ENCODE assay signal across 11 cellular contexts in genomic region chr19:33248954-33249613, GRCh38. TPM values are rescaled to one million over a fixed set of nuclear protein-coding genes. Genes with fewer than 3 reads are reported as not detected.
DNase-seq lines count a peak whose midpoint lies in the region; ATAC-seq and TF ChIP-seq lines count a peak whose summit lies in the region.
"Had no signal": no experiment of that assay in that cellular context is flagged by ENCODE, and none has a peak within 500 bp of the region (broad histone marks: within the 10 kb centered on the region; RNA-seq: fewer than 3 reads in every experiment).

No MANE protein-coding gene starts in this region.

- peak; percentile 73 for ATAC-seq in Right ventricle myocardium superior (ENCODE audit: poor library complexity)
- peak; percentile 48 for ATAC-seq in RWPE2 (ENCODE audit: low read depth)
- no peak for ATAC-seq in HG03108 (IDR thresholded peaks at IDR 0.05; ENCODE audit: unreplicated experiment)

- H3K4me1 ChIP-seq in left ventricle myocardium inferior (no peaks in the 10 kb centered on the region), RWPE2 (ENCODE audit: insufficient read depth, poor library complexity, severe bottlenecking) (no peaks in the 10 kb centered on the region)

- DNase-seq in Right ventricle myocardium superior, result peak; percentile 68
- DNase-seq in left ventricle myocardium inferior, result no peak
- no peak for DNase-seq in RWPE2 (ENCODE audit: low spot score)
- peak; percentile 21 for DNase-seq in left kidney (ENCODE audit: low read depth, low spot score)
- DNase-seq in activated naive CD4-positive, alpha-beta T cell (lab: John Stamatoyannopoulos, UW), result no peak
- no peak for DNase-seq in activated CD4-positive, CD25-positive, alpha-beta regulatory T cell (lab: John Stamatoyannopoulos, UW)
- DNase-seq in caudate nucleus (lab: John Stamatoyannopoulos, UW), result no peak
- DNase-seq: NK-92 treated with Interleukin-12 subunit alpha and Interleukin-12 subunit beta, amount 100 ng/mL, for 24 hours had no signal

- H3K9me3 ChIP-seq in left ventricle myocardium inferior (replicated peaks) (peaks cover 15% of the 10 kb centered on the region), RWPE2 (ENCODE audit: severe bottlenecking) (no peaks in the 10 kb centered on the region)

- peaks cover 37% of the 10 kb centered on the region for H3K27me3 ChIP-seq in left ventricle myocardium inferior (ENCODE audit: low read depth)
- no peaks in the 10 kb centered on the region for H3K27me3 ChIP-seq in RWPE2 (ENCODE audit: insufficient read depth, poor library complexity, severe bottlenecking)

- H3K36me3 ChIP-seq in left ventricle myocardium inferior (peaks cover 6% of the 10 kb centered on the region), RWPE2 (ENCODE audit: low read depth) (no peaks in the 10 kb centered on the region)

- H3K4me3 ChIP-seq in left ventricle myocardium inferior (no peak overlapping the region), RWPE2 (ENCODE audit: severe bottlenecking) (no peak overlapping the region)

- no peak for TF ChIP-seq CTCF in left ventricle myocardium inferior (IDR thresholded peaks at IDR 0.05; ENCODE audit: borderline replicate concordance)
- no peak for TF ChIP-seq CTCF in RWPE2 (IDR thresholded peaks at IDR 0.05; ENCODE audit: poor library complexity, severe bottlenecking)

- H3K27ac ChIP-seq in left ventricle myocardium inferior (replicated peaks) (no peak overlapping the region), RWPE2 (ENCODE audit: poor library complexity, severe bottlenecking) (no peak overlapping the region), caudate nucleus (ENCODE audit: low read depth, low read length) (no peak overlapping the region)
- H3K27ac ChIP-seq: C4-2B had no signal

- intact Hi-C loops in Right ventricle myocardium superior (cut with DNase I) (no loop called here), left ventricle myocardium inferior (cut with micrococcal nuclease) (no loop called here)

RNA-seq across cellular contexts. Expression of gene SLC7A10, which starts 23.4 kb away (rescaled TPM):
- total RNA-seq in Right ventricle myocardium superior (0.13 TPM), left ventricle myocardium inferior (not detected)
- total RNA-seq: endothelial cell of umbilical vein had no signal

RNA-seq across cellular contexts. Expression of gene CEBPA, which starts 53.2 kb away (rescaled TPM):
- total RNA-seq in Right ventricle myocardium superior (3.4 TPM), left ventricle myocardium inferior (1.7 TPM)
- total RNA-seq: endothelial cell of umbilical vein had no signal

RNA-seq across cellular contexts. Expression of gene LRP3, which starts 55.0 kb away (rescaled TPM):
- 16.4 TPM for total RNA-seq in Right ventricle myocardium superior
- total RNA-seq in left ventricle myocardium inferior, result 20.8 TPM

Comparison
In these comparisons a context has a peak if more than half of its experiments do, and no peak if none do; other contexts are left out.
1. DNase-seq: peak in Right ventricle myocardium superior (single experiment) and left kidney (single experiment); none in left ventricle myocardium inferior (single experiment), RWPE2 (single experiment), activated naive CD4-positive, alpha-beta T cell (0 of 4), activated CD4-positive, CD25-positive, alpha-beta regulatory T cell (0 of 4) and caudate nucleus (0 of 61).